30 cellular contexts compared by ENCODE assay signal in genomic region chr2:135851858-135852257, GRCh38. TPM values are rescaled to one million over a fixed set of nuclear protein-coding genes. Genes with fewer than 3 reads are reported as not detected.
"Had no signal": no experiment of that assay in that cellular context is flagged by ENCODE, and none has a peak within 500 bp of the region (broad histone marks: within the 10 kb centered on the region; RNA-seq: fewer than 3 reads in every experiment).

No MANE protein-coding gene starts in this region.

- H3K27ac ChIP-seq: esophagus squamous epithelium, prostate gland, right atrium auricular region, stomach, thyroid gland, vagina had no signal

- H3K4me1 Mint-ChIP-seq: naive B cell; stimulated activated effector memory CD8-positive, alpha-beta T cell treated with anti-CD3 and anti-CD28 coated beads, Interleukin-12 subunit alpha, Interleukin-12 subunit beta, amount 100 ng/mL, for 72 hours had no signal

- DNase-seq: cortex of kidney; effector memory CD8-positive, alpha-beta T cell; erythroblast; esophagus squamous epithelium; foreskin melanocyte; mucosa of descending colon; naive B cell; nucleus accumbens; stimulated activated CD4-positive, alpha-beta T cell treated with anti-CD3 and anti-CD28 coated beads, Interleukin-2, amount 100 ng/mL, for 24 hours; stimulated activated CD4-positive, alpha-beta T cell treated with anti-CD3 and anti-CD28 coated beads, Interleukin-4, amount 100 ng/mL, for 24 hours; stimulated activated naive CD4-positive, alpha-beta T cell treated with Interleukin-2 at 50 U/mL for 16 hours; stomach; thyroid gland; trophoblast cell had no signal

- H3K36me3 ChIP-seq: prostate gland had no signal

- H3K4me1 ChIP-seq: esophagus squamous epithelium, prostate gland, right atrium auricular region, stomach, thyroid gland, vagina had no signal

- H3K27ac Mint-ChIP-seq: effector memory CD8-positive, alpha-beta T cell; memory B cell; naive B cell; natural killer cell treated with Interleukin-12 subunit alpha and Interleukin-12 subunit beta and Interleukin-15 and Interleukin-18, amount 100 ng/mL, for 72 hours; stimulated activated effector memory CD8-positive, alpha-beta T cell treated with anti-CD3 and anti-CD28 coated beads, Interleukin-12 subunit alpha, Interleukin-12 subunit beta, amount 100 ng/mL, for 72 hours had no signal

- H3K27me3 ChIP-seq: esophagus squamous epithelium, right atrium auricular region, stomach, thyroid gland, vagina had no signal

- H3K4me3 Mint-ChIP-seq: effector memory CD8-positive, alpha-beta T cell; memory B cell; naive B cell; natural killer cell treated with Interleukin-12 subunit alpha and Interleukin-12 subunit beta and Interleukin-15 and Interleukin-18, amount 100 ng/mL, for 72 hours; stimulated activated effector memory CD8-positive, alpha-beta T cell treated with anti-CD3 and anti-CD28 coated beads, Interleukin-12 subunit alpha, Interleukin-12 subunit beta, amount 100 ng/mL, for 72 hours had no signal

- H3K4me3 ChIP-seq: esophagus squamous epithelium, lung, mucosa of descending colon, prostate gland, right atrium auricular region, smooth muscle cell, stomach, thyroid gland, vagina had no signal

- H3K9me3 Mint-ChIP-seq: effector memory CD8-positive, alpha-beta T cell; memory B cell; naive B cell; natural killer cell treated with Interleukin-12 subunit alpha and Interleukin-12 subunit beta and Interleukin-15 and Interleukin-18, amount 100 ng/mL, for 72 hours; stimulated activated effector memory CD8-positive, alpha-beta T cell treated with anti-CD3 and anti-CD28 coated beads, Interleukin-12 subunit alpha, Interleukin-12 subunit beta, amount 100 ng/mL, for 72 hours had no signal

- ATAC-seq: effector memory CD8-positive, alpha-beta T cell; left lobe of liver; mucosa of descending colon; natural killer cell treated with Interleukin-12 subunit alpha and Interleukin-12 subunit beta and Interleukin-15 and Interleukin-18, amount 100 ng/mL, for 72 hours; sciatic nerve; stimulated activated effector memory CD8-positive, alpha-beta T cell treated with anti-CD3 and anti-CD28 coated beads, Interleukin-12 subunit alpha, Interleukin-12 subunit beta, amount 100 ng/mL, for 72 hours had no signal

- H3K27me3 Mint-ChIP-seq: effector memory CD8-positive, alpha-beta T cell; memory B cell; naive B cell; natural killer cell treated with Interleukin-12 subunit alpha and Interleukin-12 subunit beta and Interleukin-15 and Interleukin-18, amount 100 ng/mL, for 72 hours had no signal

- H3K9me3 ChIP-seq: esophagus squamous epithelium, mucosa of descending colon, prostate gland, right atrium auricular region, stomach, thyroid gland, vagina had no signal

- H3K4me2 ChIP-seq: smooth muscle cell had no signal

RNA-seq across cellular contexts. Expression of gene LCT, which starts 14.9 kb away (rescaled TPM):
- total RNA-seq: dermis microvascular lymphatic vessel endothelial cell, left lobe of liver, liver, osteocyte, right atrium auricular region, subcutaneous adipose tissue, temporal lobe, ureter, vagina had no signal
